In the genomic region with DNA sequence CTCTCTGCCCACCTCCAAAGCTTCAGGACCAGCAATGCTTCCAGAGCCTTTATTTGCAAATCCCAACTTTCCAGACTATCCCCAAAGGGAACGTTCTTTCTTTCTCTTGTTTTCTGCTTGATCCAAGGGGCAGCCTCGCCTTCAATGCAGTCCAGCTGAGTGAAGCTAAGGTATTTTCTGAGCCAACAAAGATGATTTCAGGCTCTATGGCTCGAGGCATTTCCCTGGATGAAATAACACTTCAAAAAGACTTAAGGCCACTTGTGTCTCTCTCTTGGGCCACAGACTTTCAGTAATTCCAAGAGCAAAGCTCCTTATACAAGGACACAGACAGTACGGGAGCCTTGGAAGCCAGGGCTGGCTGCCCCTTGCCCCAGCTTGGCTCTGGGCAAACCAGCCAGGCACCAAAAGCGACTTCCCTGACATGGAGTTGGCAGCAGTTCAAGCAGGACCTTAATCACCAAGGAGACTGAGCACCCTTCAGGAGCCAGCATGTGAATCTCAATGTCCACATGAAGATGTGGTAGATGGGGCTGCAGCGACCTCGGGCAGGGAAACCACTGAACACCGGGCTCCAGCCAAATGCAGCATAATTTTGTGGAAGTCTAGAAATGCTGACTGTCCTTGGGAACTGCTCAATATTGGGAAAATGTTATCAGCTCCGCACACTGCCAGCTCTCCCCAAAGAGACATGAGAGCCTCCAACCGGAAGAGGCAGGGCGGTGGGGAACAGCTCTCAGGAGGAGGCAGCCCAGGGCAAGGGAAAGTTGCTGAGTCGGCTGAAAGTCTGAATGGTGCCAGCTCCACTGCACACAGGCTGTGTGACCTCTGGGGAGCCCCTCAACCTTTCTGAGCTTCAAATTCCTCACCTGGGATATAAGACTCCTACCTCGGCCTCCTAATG, we compare ENCODE assay signal across 12 cellular contexts. TPM values are rescaled to one million over a fixed set of nuclear protein-coding genes. Genes with fewer than 3 reads are reported as not detected.
DNase-seq lines count a peak whose midpoint lies in the region; ATAC-seq and TF ChIP-seq lines count a peak whose summit lies in the region.
"Had no signal": no experiment of that assay in that cellular context is flagged by ENCODE, and none has a peak within 500 bp of the region (broad histone marks: within the 10 kb centered on the region; RNA-seq: fewer than 3 reads in every experiment).

No MANE protein-coding gene starts in this region.

- H3K27me3 Mint-ChIP-seq in GM23338 (ENCODE audit: insufficient read depth, low read depth, poor library complexity) (peaks cover 6% of the 10 kb centered on the region), T-helper 17 cell (no peaks in the 10 kb centered on the region)
- H3K27me3 Mint-ChIP-seq in activated T-cell treated with anti-CD3 and anti-CD28 coated beads, Interleukin-2, amount 50 U/mL, for 4 hours (ENCODE audit: low read depth) = no peaks in the 10 kb centered on the region
- H3K27me3 Mint-ChIP-seq: T-cell had no signal

- H3K27me3 ChIP-seq in GM23338 (ENCODE audit: insufficient read depth) (no peaks in the 10 kb centered on the region), right atrium auricular region (no peaks in the 10 kb centered on the region), gastrocnemius medialis (no peaks in the 10 kb centered on the region)

- peak overlapping the region; percentile 28; the same call in 1 of the 2 replicates for H3K4me2 ChIP-seq in GM23338

- H3K9me3 ChIP-seq in T-helper 17 cell (ENCODE audit: control insufficient read depth, low read length, poor library complexity, severe bottlenecking) (no peaks in the 10 kb centered on the region), right atrium auricular region (no peaks in the 10 kb centered on the region), gastrocnemius medialis (no peaks in the 10 kb centered on the region)

- TF ChIP-seq POLR2A in gastrocnemius medialis (IDR thresholded peaks at IDR 0.05) = no peak

- H2AFZ ChIP-seq in GM23338 = no peak overlapping the region

- H3K4me3 Mint-ChIP-seq in GM23338 = no peak overlapping the region
- no peak overlapping the region for H3K4me3 Mint-ChIP-seq in T-helper 17 cell
- H3K4me3 Mint-ChIP-seq in activated T-cell treated with anti-CD3 and anti-CD28 coated beads, Interleukin-2, amount 50 U/mL, for 4 hours = no peak overlapping the region
- H3K4me3 Mint-ChIP-seq: T-cell had no signal

- TF ChIP-seq CTCF in GM23338 (conservative IDR thresholded peaks at IDR 0.05; ENCODE audit: low read depth in 2 of 2) = no peak
- TF ChIP-seq CTCF in right atrium auricular region (IDR thresholded peaks at IDR 0.05) = no peak
- TF ChIP-seq CTCF in gastrocnemius medialis (IDR thresholded peaks at IDR 0.05 in 4 of 5, conservative IDR thresholded peaks at IDR 0.05 in 1 of 5) = no peak

- in situ Hi-C loops in gastrocnemius medialis (cut with MboI; ENCODE audit: low sequenced_read_pairs in 4 of 4) = no loop called here

- H3K27ac Mint-ChIP-seq in GM23338 (no peak overlapping the region), T-helper 17 cell (peak overlapping the region; percentile 51)

- no peaks in the 10 kb centered on the region for H3K79me2 ChIP-seq in GM23338 (replicated peaks; ENCODE audit: insufficient read depth)

- peak; percentile 39 for ATAC-seq in GM23338
- no peak for ATAC-seq in T-helper 17 cell
- ATAC-seq in gastrocnemius medialis = no peak
- no peak for ATAC-seq in GM19452 (IDR thresholded peaks at IDR 0.05; ENCODE audit: unreplicated experiment)
- ATAC-seq in HG03571 (IDR thresholded peaks at IDR 0.05; ENCODE audit: unreplicated experiment) = no peak
- ATAC-seq in activated T-cell treated with anti-CD3 and anti-CD28 coated beads, Interleukin-2, amount 50 U/mL, for 4 hours = no peak
- ATAC-seq: T-cell had no signal

- peaks cover 14% of the 10 kb centered on the region for H3K4me1 ChIP-seq in GM23338 (ENCODE audit: insufficient read depth)
- peaks cover 0 to 44% of the 10 kb centered on the region in 2 donors for H3K4me1 ChIP-seq in right atrium auricular region
- H3K4me1 ChIP-seq in gastrocnemius medialis = peaks cover 17 to 37% of the 10 kb centered on the region in 2 donors

- peaks cover 18% of the 10 kb centered on the region for H3K36me3 Mint-ChIP-seq in GM23338 (ENCODE audit: low read depth)
- no peaks in the 10 kb centered on the region for H3K36me3 Mint-ChIP-seq in T-helper 17 cell (ENCODE audit: low read depth)
- H3K36me3 Mint-ChIP-seq in activated T-cell treated with anti-CD3 and anti-CD28 coated beads, Interleukin-2, amount 50 U/mL, for 4 hours (ENCODE audit: insufficient read depth) = no peaks in the 10 kb centered on the region

- no peaks in the 10 kb centered on the region for H3K36me3 ChIP-seq in GM23338 (ENCODE audit: insufficient read depth)
- no peaks in the 10 kb centered on the region for H3K36me3 ChIP-seq in right atrium auricular region
- peaks cover 0 to 35% of the 10 kb centered on the region in 2 donors for H3K36me3 ChIP-seq in gastrocnemius medialis

- DNase-seq in GM23338 (ENCODE audit: low spot score) = no peak
- DNase-seq in T-helper 17 cell = no peak
- no peak for DNase-seq in right atrium auricular region (ENCODE audit: low spot score)
- DNase-seq in gastrocnemius medialis = no peak
- DNase-seq in NCI-H146 treated with DMSO at 0.1 percent for 48 hours (lab: John Stamatoyannopoulos, UW; ENCODE audit: unreplicated experiment) = no peak
- DNase-seq in activated T-cell treated with anti-CD3 and anti-CD28 coated beads, Interleukin-2, amount 50 U/mL, for 4 hours = no peak
- DNase-seq: effector CD8-positive, alpha-beta T cell; NCI-H1436; stimulated activated CD4-positive, alpha-beta T cell treated with anti-CD3 and anti-CD28 coated beads, Interleukin-4, amount 100 ng/mL, for 4 hours had no signal

- H3K27ac ChIP-seq in GM23338 (ENCODE audit: low read depth) (peak overlapping the region; percentile 9; the same call in 1 of the 2 replicates), right atrium auricular region (peak overlapping the region; percentile 50 to 78), gastrocnemius medialis (peak overlapping the region; percentile 12 to 71 (median 58))

- H3K4me3 ChIP-seq in GM23338 = no peak overlapping the region
- H3K4me3 ChIP-seq in right atrium auricular region = no peak overlapping the region
- no peak overlapping the region for H3K4me3 ChIP-seq in gastrocnemius medialis

- H3K9me3 Mint-ChIP-seq in GM23338 = no peaks in the 10 kb centered on the region; the same call in 2 of the 3 replicates
- no peaks in the 10 kb centered on the region for H3K9me3 Mint-ChIP-seq in activated T-cell treated with anti-CD3 and anti-CD28 coated beads, Interleukin-2, amount 50 U/mL, for 4 hours
- H3K9me3 Mint-ChIP-seq: T-cell had no signal

- no peaks in the 10 kb centered on the region for H4K20me1 ChIP-seq in GM23338 (replicated peaks; ENCODE audit: insufficient read depth)

- no peaks in the 10 kb centered on the region for H3K9me2 ChIP-seq in GM23338 (ENCODE audit: insufficient read depth)

- H3F3A ChIP-seq in GM23338 (replicated peaks; ENCODE audit: low read depth) = no peaks in the 10 kb centered on the region

- peaks cover 30% of the 10 kb centered on the region for H3K4me1 Mint-ChIP-seq in GM23338
- peaks cover 20% of the 10 kb centered on the region for H3K4me1 Mint-ChIP-seq in T-helper 17 cell
- H3K4me1 Mint-ChIP-seq in activated T-cell treated with anti-CD3 and anti-CD28 coated beads, Interleukin-2, amount 50 U/mL, for 4 hours (ENCODE audit: low read depth) = peaks cover 18% of the 10 kb centered on the region

- intact Hi-C loops in gastrocnemius medialis (cut with DNase I; ENCODE audit: low total_unique reads) = no loop called here

TF ChIP-seq in GM23338, 12 proteins besides CTCF, POLR2A, EP300 and RAD21:
- TF ChIP-seq ZNF331 (CRISPR knock-in tag; IDR thresholded peaks at IDR 0.05; ENCODE audit: low read depth) = no peak
- TF ChIP-seq CREB1 (CRISPR knock-in tag; IDR thresholded peaks at IDR 0.05; ENCODE audit: low read depth) = no peak
- TF ChIP-seq EZH2phosphoT487 (IDR thresholded peaks at IDR 0.05; ENCODE audit: unreplicated experiment) = no peak
- TF ChIP-seq NANOG (IDR thresholded peaks at IDR 0.05; ENCODE audit: borderline replicate concordance) = no peak
- TF ChIP-seq ZNF114 (CRISPR knock-in tag; IDR thresholded peaks at IDR 0.05) = no peak

RNA-seq across cellular contexts. Expression of a gene that starts 39.0 kb away (rescaled TPM):
- total RNA-seq in GM23338 (2014; rRNA removed; shearing (Covaris generic)) = 4.2 and 5.4 TPM in 2 replicates
- polyA plus RNA-seq in GM23338 (2016; fragmentation: Nextera tagmentation; extraction: Ambion mirVana) = 1.4 and 1.8 TPM in 2 replicates
- 1 to 10 TPM; 7.1 to 9.4 TPM for total RNA-seq in T-helper 17 cell
- total RNA-seq in right atrium auricular region = 10 to 100 TPM; 20.7 to 24.5 TPM
- total RNA-seq in gastrocnemius medialis = 10 to 100 TPM; 10.6 to 22.7 (median 15.5) TPM
- 1 to 10 TPM; 3.6 to 4.6 (median 3.8) TPM for total RNA-seq in activated T-cell treated with anti-CD3 and anti-CD28 coated beads, Interleukin-2, amount 50 U/mL, for 4 hours

RNA-seq across cellular contexts. Expression of a gene that starts 41.4 kb away (rescaled TPM):
- 15.7 and 25.5 TPM in 2 replicates for total RNA-seq in GM23338 (2014; rRNA removed; shearing (Covaris generic))
- polyA plus RNA-seq in GM23338 (2016; fragmentation: Nextera tagmentation; extraction: Ambion mirVana) = 60.0 and 61.5 TPM in 2 replicates
- total RNA-seq in T-helper 17 cell = 10 to 100 TPM; 41.6 to 42.5 TPM
- 10 to 100 TPM; 11.5 to 22.5 TPM for total RNA-seq in right atrium auricular region
- 1 to 10 TPM; 5.8 to 8.5 (median 6.9) TPM for total RNA-seq in gastrocnemius medialis
- total RNA-seq in activated T-cell treated with anti-CD3 and anti-CD28 coated beads, Interleukin-2, amount 50 U/mL, for 4 hours = 10 to 100 TPM; 52.4 to 63.6 (median 53.2) TPM

RNA-seq across cellular contexts. Expression of a gene that starts 55.3 kb away (rescaled TPM):
- total RNA-seq in GM23338 (2014; rRNA removed; shearing (Covaris generic)) = 1.4 TPM in 1 of 2 replicates, not detected in the other
- polyA plus RNA-seq in GM23338 (2016; fragmentation: Nextera tagmentation; extraction: Ambion mirVana) = 1.8 and 1.9 TPM in 2 replicates
- total RNA-seq in T-helper 17 cell (1 to 10 TPM; 3.3 to 3.6 TPM), right atrium auricular region (1 to 10 TPM in 1 of 2 donors, not detected in 1; 1.6 TPM), gastrocnemius medialis (under 1 TPM in 1 of 4 donors, not detected in 3; 0.31 TPM)
- total RNA-seq in activated T-cell treated with anti-CD3 and anti-CD28 coated beads, Interleukin-2, amount 50 U/mL, for 4 hours = 1 to 10 TPM; 1.4 to 3.1 (median 2.3) TPM

Comparison
In these comparisons a context has a peak if more than half of its experiments do, and no peak if none do; other contexts are left out.
1. H3K27ac ChIP-seq: peak in every context shown above with its lines; median percentile 64 in right atrium auricular region; 58 in gastrocnemius medialis; 9 in GM23338.